31 cellular contexts compared by ENCODE assay signal in the genomic region with DNA sequence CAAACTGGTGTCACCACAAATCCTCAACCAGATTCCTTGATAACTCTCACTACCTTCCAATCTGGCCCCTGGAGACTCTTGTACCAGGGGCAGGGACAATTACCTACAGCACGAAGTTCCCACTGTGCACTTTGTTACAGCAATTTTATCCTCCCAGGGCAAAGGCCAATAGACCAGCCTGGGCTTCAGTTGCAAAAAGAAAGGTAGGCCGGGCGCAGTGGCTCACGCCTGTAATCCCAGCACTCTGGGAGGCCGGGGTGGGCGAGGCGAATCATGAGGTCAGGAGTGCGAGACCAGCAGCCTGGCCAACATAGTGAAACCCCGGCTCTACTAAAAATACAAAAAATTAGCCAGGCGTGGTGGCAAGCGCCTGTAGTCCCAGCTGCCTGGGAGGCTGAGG. TPM values are rescaled to one million over a fixed set of nuclear protein-coding genes. Genes with fewer than 3 reads are reported as not detected.
"Had no signal": no experiment of that assay in that cellular context is flagged by ENCODE, and none has a peak within 500 bp of the region (broad histone marks: within the 10 kb centered on the region; RNA-seq: fewer than 3 reads in every experiment).

No MANE protein-coding gene starts in this region.

- H3K27ac Mint-ChIP-seq: natural killer cell had no signal

- H3K4me3 ChIP-seq: dorsolateral prefrontal cortex, gastrocnemius medialis, heart left ventricle, hepatocyte, left ventricle myocardium inferior, lower lobe of right lung, ovary, psoas muscle, skin epidermis, stomach, thyroid gland, upper lobe of left lung had no signal

- H3K4me3 Mint-ChIP-seq: natural killer cell had no signal

- H3K4me2 ChIP-seq: hepatocyte had no signal

- H3K36me3 Mint-ChIP-seq: natural killer cell had no signal

- DNase-seq: dorsolateral prefrontal cortex; effector CD4-positive, alpha-beta T cell; foreskin fibroblast; gastrocnemius medialis; heart left ventricle; kidney; left cardiac atrium; left ventricle myocardium inferior; lower lobe of right lung; natural killer cell; occipital lobe; ovary; psoas muscle; right cardiac atrium; stimulated activated CD4-positive, alpha-beta T cell treated with anti-CD3 and anti-CD28 coated beads, Interleukin-15, amount 100 ng/mL, for 24 hours; stimulated activated CD4-positive, alpha-beta T cell treated with anti-CD3 and anti-CD28 coated beads, Interleukin-2, amount 100 ng/mL, for 48 hours; stimulated activated CD8-positive, alpha-beta memory T cell treated with anti-CD3 and anti-CD28 coated beads, Interleukin-4, amount 100 ng/mL, for 48 hours; stimulated activated naive CD4-positive, alpha-beta T cell treated with Interleukin-2 at 50 U/mL for 16 hours; stomach; thyroid gland; upper lobe of left lung had no signal

- H3K36me3 ChIP-seq: ovary had no signal

- H3K27ac ChIP-seq: dorsolateral prefrontal cortex, gastrocnemius medialis, heart left ventricle, hepatocyte, left ventricle myocardium inferior, lower lobe of right lung, ovary, psoas muscle, skin epidermis, stomach, thyroid gland, upper lobe of left lung had no signal

- ATAC-seq: esophagus mucosa, gastrocnemius medialis, heart left ventricle, left cardiac atrium, lower lobe of right lung, natural killer cell, psoas muscle, right cardiac atrium had no signal

- H3K9me3 Mint-ChIP-seq: natural killer cell had no signal

- H3K27me3 ChIP-seq: dorsolateral prefrontal cortex, gastrocnemius medialis, heart left ventricle, hepatocyte, ovary, stomach, thyroid gland, upper lobe of left lung had no signal

- H2AFZ ChIP-seq: hepatocyte had no signal

- H3K9me3 ChIP-seq: gastrocnemius medialis, heart left ventricle, left ventricle myocardium inferior, lower lobe of right lung, ovary, psoas muscle, stomach, thyroid gland, upper lobe of left lung had no signal

RNA-seq across cellular contexts. Expression of a gene that starts 44.7 kb away (rescaled TPM):
- total RNA-seq: cerebellum, esophagus mucosa, gastrocnemius medialis, glomerular endothelial cell, heart left ventricle, hepatocyte, kidney, left cardiac atrium, left ventricle myocardium inferior, lower lobe of right lung, mesenteric fat pad, occipital lobe, ovary, psoas muscle, renal cortical epithelial cell, right cardiac atrium, stomach, subcutaneous adipose tissue, temporal lobe, thyroid gland, upper lobe of left lung had no signal
- polyA plus RNA-seq: heart left ventricle, hepatocyte, neural cell, ovary, psoas muscle, right cardiac atrium, stomach had no signal
